1 cellular context compared by ENCODE assay signal in the genomic region with DNA sequence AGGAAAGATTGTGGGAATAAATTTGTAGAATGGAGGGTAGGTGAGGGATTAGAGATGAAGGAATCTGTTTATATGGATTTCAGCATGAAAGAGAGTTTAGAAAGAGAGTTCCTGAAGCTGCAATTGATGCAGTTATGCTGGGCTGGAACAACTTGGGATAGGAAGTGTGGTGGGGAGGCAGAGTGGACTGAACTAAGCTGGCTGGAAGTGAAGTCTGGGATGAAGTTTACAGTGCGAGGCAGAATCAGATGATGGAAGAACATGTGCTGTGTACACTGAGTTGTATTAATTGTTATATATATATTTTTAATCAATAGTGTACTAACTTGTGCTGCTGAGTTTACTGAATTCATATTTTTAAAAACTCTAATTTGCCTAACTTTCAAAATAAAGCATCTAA.
TF ChIP-seq lines count a peak whose summit lies in the region.

No MANE protein-coding gene starts in this region.

TF ChIP-seq in H1, 55 proteins besides CTCF, POLR2A, EP300 and RAD21:
- TF ChIP-seq ASH2L (IDR thresholded peaks at IDR 0.05; ENCODE audit: low read length) (no peak), TEAD4 (IDR thresholded peaks at IDR 0.05; ENCODE audit: low read depth, low read length) (no peak), KDM4A (IDR thresholded peaks at IDR 0.05; ENCODE audit: low read depth, low read length, severe bottlenecking) (no peak), TCF12 (IDR thresholded peaks at IDR 0.05; ENCODE audit: low read depth, low read length) (no peak), BCL11A (IDR thresholded peaks at IDR 0.05; ENCODE audit: low read depth in 2 of 2, low read length in 2 of 2) (no peak), RFX5 (IDR thresholded peaks at IDR 0.05; ENCODE audit: borderline replicate concordance, low read depth, low read length) (no peak), EGR1 (IDR thresholded peaks at IDR 0.05; ENCODE audit: borderline replicate concordance, low read depth, low read length) (no peak), SIX5 (IDR thresholded peaks at IDR 0.05; ENCODE audit: low read depth, low read length) (no peak), NANOG (IDR thresholded peaks at IDR 0.05; ENCODE audit: insufficient read depth, low read depth, low read length, poor library complexity, severe bottlenecking) (no peak), SP4 (IDR thresholded peaks at IDR 0.05; ENCODE audit: low read length) (no peak), PHF8 (conservative IDR thresholded peaks at IDR 0.05; ENCODE audit: low read depth, low read length) (no peak), SP1 (IDR thresholded peaks at IDR 0.05; ENCODE audit: low read depth, low read length) (no peak), GTF2F1 (IDR thresholded peaks at IDR 0.05; ENCODE audit: borderline replicate concordance, low read depth, low read length) (no peak)
- TF ChIP-seq, protein P1, sequence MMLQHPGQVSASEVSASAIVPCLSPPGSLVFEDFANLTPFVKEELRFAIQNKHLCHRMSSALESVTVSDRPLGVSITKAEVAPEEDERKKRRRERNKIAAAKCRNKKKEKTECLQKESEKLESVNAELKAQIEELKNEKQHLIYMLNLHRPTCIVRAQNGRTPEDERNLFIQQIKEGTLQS (IDR thresholded peaks at IDR 0.05; ENCODE audit: insufficient read depth, low read depth, low read length), result no peak
- TF ChIP-seq, protein P2, sequence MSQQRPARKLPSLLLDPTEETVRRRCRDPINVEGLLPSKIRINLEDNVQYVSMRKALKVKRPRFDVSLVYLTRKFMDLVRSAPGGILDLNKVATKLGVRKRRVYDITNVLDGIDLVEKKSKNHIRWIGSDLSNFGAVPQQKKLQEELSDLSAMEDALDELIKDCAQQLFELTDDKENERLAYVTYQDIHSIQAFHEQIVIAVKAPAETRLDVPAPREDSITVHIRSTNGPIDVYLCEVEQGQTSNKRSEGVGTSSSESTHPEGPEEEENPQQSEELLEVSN (IDR thresholded peaks at IDR 0.05), result no peak
- TF ChIP-seq, protein P3, sequence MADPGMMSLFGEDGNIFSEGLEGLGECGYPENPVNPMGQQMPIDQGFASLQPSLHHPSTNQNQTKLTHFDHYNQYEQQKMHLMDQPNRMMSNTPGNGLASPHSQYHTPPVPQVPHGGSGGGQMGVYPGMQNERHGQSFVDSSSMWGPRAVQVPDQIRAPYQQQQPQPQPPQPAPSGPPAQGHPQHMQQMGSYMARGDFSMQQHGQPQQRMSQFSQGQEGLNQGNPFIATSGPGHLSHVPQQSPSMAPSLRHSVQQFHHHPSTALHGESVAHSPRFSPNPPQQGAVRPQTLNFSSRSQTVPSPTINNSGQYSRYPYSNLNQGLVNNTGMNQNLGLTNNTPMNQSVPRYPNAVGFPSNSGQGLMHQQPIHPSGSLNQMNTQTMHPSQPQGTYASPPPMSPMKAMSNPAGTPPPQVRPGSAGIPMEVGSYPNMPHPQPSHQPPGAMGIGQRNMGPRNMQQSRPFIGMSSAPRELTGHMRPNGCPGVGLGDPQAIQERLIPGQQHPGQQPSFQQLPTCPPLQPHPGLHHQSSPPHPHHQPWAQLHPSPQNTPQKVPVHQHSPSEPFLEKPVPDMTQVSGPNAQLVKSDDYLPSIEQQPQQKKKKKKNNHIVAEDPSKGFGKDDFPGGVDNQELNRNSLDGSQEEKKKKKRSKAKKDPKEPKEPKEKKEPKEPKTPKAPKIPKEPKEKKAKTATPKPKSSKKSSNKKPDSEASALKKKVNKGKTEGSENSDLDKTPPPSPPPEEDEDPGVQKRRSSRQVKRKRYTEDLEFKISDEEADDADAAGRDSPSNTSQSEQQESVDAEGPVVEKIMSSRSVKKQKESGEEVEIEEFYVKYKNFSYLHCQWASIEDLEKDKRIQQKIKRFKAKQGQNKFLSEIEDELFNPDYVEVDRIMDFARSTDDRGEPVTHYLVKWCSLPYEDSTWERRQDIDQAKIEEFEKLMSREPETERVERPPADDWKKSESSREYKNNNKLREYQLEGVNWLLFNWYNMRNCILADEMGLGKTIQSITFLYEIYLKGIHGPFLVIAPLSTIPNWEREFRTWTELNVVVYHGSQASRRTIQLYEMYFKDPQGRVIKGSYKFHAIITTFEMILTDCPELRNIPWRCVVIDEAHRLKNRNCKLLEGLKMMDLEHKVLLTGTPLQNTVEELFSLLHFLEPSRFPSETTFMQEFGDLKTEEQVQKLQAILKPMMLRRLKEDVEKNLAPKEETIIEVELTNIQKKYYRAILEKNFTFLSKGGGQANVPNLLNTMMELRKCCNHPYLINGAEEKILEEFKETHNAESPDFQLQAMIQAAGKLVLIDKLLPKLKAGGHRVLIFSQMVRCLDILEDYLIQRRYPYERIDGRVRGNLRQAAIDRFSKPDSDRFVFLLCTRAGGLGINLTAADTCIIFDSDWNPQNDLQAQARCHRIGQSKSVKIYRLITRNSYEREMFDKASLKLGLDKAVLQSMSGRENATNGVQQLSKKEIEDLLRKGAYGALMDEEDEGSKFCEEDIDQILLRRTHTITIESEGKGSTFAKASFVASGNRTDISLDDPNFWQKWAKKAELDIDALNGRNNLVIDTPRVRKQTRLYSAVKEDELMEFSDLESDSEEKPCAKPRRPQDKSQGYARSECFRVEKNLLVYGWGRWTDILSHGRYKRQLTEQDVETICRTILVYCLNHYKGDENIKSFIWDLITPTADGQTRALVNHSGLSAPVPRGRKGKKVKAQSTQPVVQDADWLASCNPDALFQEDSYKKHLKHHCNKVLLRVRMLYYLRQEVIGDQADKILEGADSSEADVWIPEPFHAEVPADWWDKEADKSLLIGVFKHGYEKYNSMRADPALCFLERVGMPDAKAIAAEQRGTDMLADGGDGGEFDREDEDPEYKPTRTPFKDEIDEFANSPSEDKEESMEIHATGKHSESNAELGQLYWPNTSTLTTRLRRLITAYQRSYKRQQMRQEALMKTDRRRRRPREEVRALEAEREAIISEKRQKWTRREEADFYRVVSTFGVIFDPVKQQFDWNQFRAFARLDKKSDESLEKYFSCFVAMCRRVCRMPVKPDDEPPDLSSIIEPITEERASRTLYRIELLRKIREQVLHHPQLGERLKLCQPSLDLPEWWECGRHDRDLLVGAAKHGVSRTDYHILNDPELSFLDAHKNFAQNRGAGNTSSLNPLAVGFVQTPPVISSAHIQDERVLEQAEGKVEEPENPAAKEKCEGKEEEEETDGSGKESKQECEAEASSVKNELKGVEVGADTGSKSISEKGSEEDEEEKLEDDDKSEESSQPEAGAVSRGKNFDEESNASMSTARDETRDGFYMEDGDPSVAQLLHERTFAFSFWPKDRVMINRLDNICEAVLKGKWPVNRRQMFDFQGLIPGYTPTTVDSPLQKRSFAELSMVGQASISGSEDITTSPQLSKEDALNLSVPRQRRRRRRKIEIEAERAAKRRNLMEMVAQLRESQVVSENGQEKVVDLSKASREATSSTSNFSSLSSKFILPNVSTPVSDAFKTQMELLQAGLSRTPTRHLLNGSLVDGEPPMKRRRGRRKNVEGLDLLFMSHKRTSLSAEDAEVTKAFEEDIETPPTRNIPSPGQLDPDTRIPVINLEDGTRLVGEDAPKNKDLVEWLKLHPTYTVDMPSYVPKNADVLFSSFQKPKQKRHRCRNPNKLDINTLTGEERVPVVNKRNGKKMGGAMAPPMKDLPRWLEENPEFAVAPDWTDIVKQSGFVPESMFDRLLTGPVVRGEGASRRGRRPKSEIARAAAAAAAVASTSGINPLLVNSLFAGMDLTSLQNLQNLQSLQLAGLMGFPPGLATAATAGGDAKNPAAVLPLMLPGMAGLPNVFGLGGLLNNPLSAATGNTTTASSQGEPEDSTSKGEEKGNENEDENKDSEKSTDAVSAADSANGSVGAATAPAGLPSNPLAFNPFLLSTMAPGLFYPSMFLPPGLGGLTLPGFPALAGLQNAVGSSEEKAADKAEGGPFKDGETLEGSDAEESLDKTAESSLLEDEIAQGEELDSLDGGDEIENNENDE (IDR thresholded peaks at IDR 0.05; ENCODE audit: insufficient replicate concordance, low read length), result no peak
